16 cellular contexts compared by ENCODE assay signal in the genomic region with DNA sequence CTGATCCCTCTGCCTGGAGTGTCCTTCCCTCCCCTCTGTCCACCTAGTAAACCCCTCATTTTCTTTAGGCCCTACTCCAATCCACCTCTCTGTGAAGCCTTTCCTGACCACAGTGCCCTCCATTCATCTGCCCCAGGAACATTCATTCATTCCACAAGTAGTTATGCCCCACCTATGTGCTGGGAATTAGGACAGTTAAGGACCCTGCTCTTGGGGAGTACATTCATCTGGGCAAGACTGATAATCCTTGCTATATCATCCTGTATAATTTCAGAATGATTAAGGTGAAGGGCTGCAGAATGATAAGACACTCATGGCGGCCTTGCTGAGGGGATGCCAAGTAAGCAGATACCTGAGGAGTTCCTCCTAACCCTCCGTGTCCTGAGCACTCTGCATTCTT. TPM values are rescaled to one million over a fixed set of nuclear protein-coding genes. Genes with fewer than 3 reads are reported as not detected.
DNase-seq lines count a peak whose midpoint lies in the region; ATAC-seq and TF ChIP-seq lines count a peak whose summit lies in the region.
"Had no signal": no experiment of that assay in that cellular context is flagged by ENCODE, and none has a peak within 500 bp of the region (broad histone marks: within the 10 kb centered on the region; RNA-seq: fewer than 3 reads in every experiment).

No MANE protein-coding gene starts in this region.

- POLR2A ChIA-PET in MCF 10A (lab: Yijun Ruan, JAX): no interaction called here

- no TSS peak for BruUV-seq in MCF 10A (replicated peaks; lab: Mats Ljungman, UMichigan)
- BruUV-seq in mammary epithelial cell (replicated peaks; lab: Mats Ljungman, UMichigan): no TSS peak

- TF ChIP-seq CTCF in MCF 10A (IDR thresholded peaks at IDR 0.05; ENCODE audit: unreplicated experiment) (no peak), mammary epithelial cell (conservative IDR thresholded peaks at IDR 0.05 in 1 of 2, IDR thresholded peaks at IDR 0.05 in 1 of 2; ENCODE audit: extremely low read depth in 1 of 2, insufficient read depth in 1 of 2, low read depth in 1 of 2, low read length in 2 of 2) (no peak), osteoblast (IDR thresholded peaks at IDR 0.05; ENCODE audit: extremely low read depth, low read depth, low read length) (no peak)

- H3K4me2 ChIP-seq in mammary epithelial cell (ENCODE audit: insufficient read depth, low read depth, low read length) (no peak overlapping the region), osteoblast (ENCODE audit: insufficient read depth, low read length) (no peak overlapping the region)
- H3K4me2 ChIP-seq: GM23338 had no signal

- no peak overlapping the region for H3K4me3 Mint-ChIP-seq in MCF 10A (ENCODE audit: unreplicated experiment)
- no peak overlapping the region for H3K4me3 Mint-ChIP-seq in dendritic cell treated with granulocyte-macrophage colony-stimulating factor and Interleukin-4, amounts not matched to agents 40 ng/mL and 50 ng/mL, for 4 days
- H3K4me3 Mint-ChIP-seq: CD4-positive, alpha-beta memory T cell; GM23338; H9 had no signal

- DNase-seq in MCF 10A (ENCODE audit: unreplicated experiment) (no peak), mammary epithelial cell (no peak), osteoblast (ENCODE audit: insufficient read length, low spot score, missing footprints) (peak; percentile 8), UCSD-AML1 (lab: John Stamatoyannopoulos, UW; ENCODE audit: unreplicated experiment) (no peak)
- DNase-seq: C1 segment of cervical spinal cord; Calu3; CD4-positive, alpha-beta memory T cell; COR-L47; DMS53; DMS79 treated with DMSO at 0.1 percent for 48 hours; GF-D8; H9 had no signal

- no peaks in the 10 kb centered on the region for H3K27me3 Mint-ChIP-seq in MCF 10A (ENCODE audit: insufficient read depth, unreplicated experiment)
- H3K27me3 Mint-ChIP-seq in dendritic cell treated with granulocyte-macrophage colony-stimulating factor and Interleukin-4, amounts not matched to agents 40 ng/mL and 50 ng/mL, for 4 days: no peaks in the 10 kb centered on the region

- CTCF ChIA-PET in MCF 10A (lab: Yijun Ruan, JAX): interaction anchor here (0.6 to 3.7 kb wide), 5 partner anchors 9 to 472 kb away, joined by 3 to 63 read pairs (median 5); no protein-coding TSS in a partner anchor
- CTCF ChIA-PET in mammary epithelial cell (lab: Charles Lee; ENCODE audit: low non-redundant PET): no interaction called here

- intact Hi-C loops in MCF 10A (cut with micrococcal nuclease): loop anchor here (5.0 to 10.0 kb wide), 2 partner anchors 277 to 349 kb away; a partner anchor contains a TSS
- intact Hi-C loops in mammary epithelial cell (cut with micrococcal nuclease): no loop called here
- intact Hi-C loops in dendritic cell treated with granulocyte-macrophage colony-stimulating factor and Interleukin-4, amounts not matched to agents 40 ng/mL and 50 ng/mL, for 4 days (cut with micrococcal nuclease): no loop called here

- H3K27ac ChIP-seq in mammary epithelial cell (ENCODE audit: insufficient read depth, low read depth, low read length) (no peak overlapping the region), osteoblast (ENCODE audit: low read depth, low read length) (no peak overlapping the region)

- H3K27ac Mint-ChIP-seq in MCF 10A (ENCODE audit: low read depth, unreplicated experiment): peak overlapping the region; percentile 57
- H3K27ac Mint-ChIP-seq in dendritic cell treated with granulocyte-macrophage colony-stimulating factor and Interleukin-4, amounts not matched to agents 40 ng/mL and 50 ng/mL, for 4 days: peak overlapping the region; percentile 14
- H3K27ac Mint-ChIP-seq: CD4-positive, alpha-beta memory T cell; GM23338; H9 had no signal

- no peaks in the 10 kb centered on the region for H4K20me1 ChIP-seq in mammary epithelial cell (ENCODE audit: insufficient read depth, low read length)
- H4K20me1 ChIP-seq in osteoblast (ENCODE audit: insufficient read depth, low read length): no peaks in the 10 kb centered on the region

- H3K9me3 ChIP-seq in mammary epithelial cell (replicated peaks; ENCODE audit: insufficient read depth, low read length) (no peaks in the 10 kb centered on the region), osteoblast (ENCODE audit: low read depth, low read length) (no peaks in the 10 kb centered on the region)

- H3K27me3 ChIP-seq in mammary epithelial cell (ENCODE audit: insufficient read depth, low read length): no peaks in the 10 kb centered on the region
- H3K27me3 ChIP-seq in osteoblast (ENCODE audit: insufficient read depth, low read length): no peaks in the 10 kb centered on the region

- H3K4me3 ChIP-seq in mammary epithelial cell (replicated peaks in 1 of 3; ENCODE audit: insufficient read depth in 1 of 3, low read depth in 2 of 3, low read length in 3 of 3): no peak overlapping the region
- no peak overlapping the region for H3K4me3 ChIP-seq in osteoblast (ENCODE audit: insufficient read depth, low read length)
- H3K4me3 ChIP-seq: GM23338 had no signal

- in situ Hi-C loops in mammary epithelial cell (cut with MboI; ENCODE audit: low sequenced_read_pairs in 2 of 2): loop anchor here in 1 of 2 donors (25.0 kb wide), 1 partner anchor 253 kb away; no protein-coding TSS in a partner anchor

- H3K4me1 Mint-ChIP-seq in MCF 10A (ENCODE audit: insufficient read depth, unreplicated experiment): peaks cover 32% of the 10 kb centered on the region
- peaks cover 49% of the 10 kb centered on the region for H3K4me1 Mint-ChIP-seq in dendritic cell treated with granulocyte-macrophage colony-stimulating factor and Interleukin-4, amounts not matched to agents 40 ng/mL and 50 ng/mL, for 4 days (ENCODE audit: low read depth)
- H3K4me1 Mint-ChIP-seq: GM23338, H9 had no signal

- H3K36me3 ChIP-seq in mammary epithelial cell (ENCODE audit: insufficient read depth, low read length): no peaks in the 10 kb centered on the region
- no peaks in the 10 kb centered on the region for H3K36me3 ChIP-seq in osteoblast (ENCODE audit: insufficient read depth, low read length)

- peaks cover 21% of the 10 kb centered on the region for H3K4me1 ChIP-seq in mammary epithelial cell (ENCODE audit: insufficient read depth, low read length)
- peaks cover 16% of the 10 kb centered on the region for H3K4me1 ChIP-seq in osteoblast (ENCODE audit: insufficient read depth, low read length)

- ATAC-seq in HG03442 (IDR thresholded peaks at IDR 0.05; ENCODE audit: unreplicated experiment): no peak
- ATAC-seq: GM23338, HCT116 had no signal

- no peaks in the 10 kb centered on the region for H3K79me2 ChIP-seq in mammary epithelial cell (ENCODE audit: insufficient read depth, low read length)
- H3K79me2 ChIP-seq in osteoblast (ENCODE audit: insufficient read depth, low read length): no peaks in the 10 kb centered on the region

- no peaks in the 10 kb centered on the region for H3K36me3 Mint-ChIP-seq in MCF 10A (ENCODE audit: insufficient read depth, unreplicated experiment)
- H3K36me3 Mint-ChIP-seq in dendritic cell treated with granulocyte-macrophage colony-stimulating factor and Interleukin-4, amounts not matched to agents 40 ng/mL and 50 ng/mL, for 4 days (ENCODE audit: low read depth): no peaks in the 10 kb centered on the region
- H3K36me3 Mint-ChIP-seq: CD4-positive, alpha-beta memory T cell had no signal

- dilution Hi-C loops in mammary epithelial cell (cut with HindIII; ENCODE audit: low sequenced_read_pairs): no loop called here

- H2AFZ ChIP-seq in mammary epithelial cell (ENCODE audit: low read depth, low read length) (no peak overlapping the region), osteoblast (ENCODE audit: low read length) (no peak overlapping the region)
- H2AFZ ChIP-seq: GM23338 had no signal

- WGBS in mammary epithelial cell (ENCODE audit: low coverage, missing lambda C conversion rate): 80% methylated on average over 1 of the region's 2 CpGs

- H3K9me3 Mint-ChIP-seq in MCF 10A (ENCODE audit: unreplicated experiment): no peaks in the 10 kb centered on the region
- H3K9me3 Mint-ChIP-seq in dendritic cell treated with granulocyte-macrophage colony-stimulating factor and Interleukin-4, amounts not matched to agents 40 ng/mL and 50 ng/mL, for 4 days: no peaks in the 10 kb centered on the region
- H3K9me3 Mint-ChIP-seq: CD4-positive, alpha-beta memory T cell; GM23338; H9 had no signal

- no peak overlapping the region for H3K9ac ChIP-seq in mammary epithelial cell (ENCODE audit: insufficient read depth, low read length)

RNA-seq across cellular contexts. Expression of a gene that starts 10.3 kb away (rescaled TPM):
- 44.2 and 45.0 TPM in 2 replicates for total RNA-seq in MCF 10A (2022)
- total RNA-seq in mammary epithelial cell: 10 to 100 TPM; 36.8 to 44.3 TPM
- 18.8 TPM for polyA plus RNA-seq in mammary epithelial cell
- 33.1 TPM for polyA minus RNA-seq in mammary epithelial cell
- 43.1 and 43.9 TPM in 2 replicates for total RNA-seq in osteoblast
